ENCODE assay signal across 10 cellular contexts in the genomic region with DNA sequence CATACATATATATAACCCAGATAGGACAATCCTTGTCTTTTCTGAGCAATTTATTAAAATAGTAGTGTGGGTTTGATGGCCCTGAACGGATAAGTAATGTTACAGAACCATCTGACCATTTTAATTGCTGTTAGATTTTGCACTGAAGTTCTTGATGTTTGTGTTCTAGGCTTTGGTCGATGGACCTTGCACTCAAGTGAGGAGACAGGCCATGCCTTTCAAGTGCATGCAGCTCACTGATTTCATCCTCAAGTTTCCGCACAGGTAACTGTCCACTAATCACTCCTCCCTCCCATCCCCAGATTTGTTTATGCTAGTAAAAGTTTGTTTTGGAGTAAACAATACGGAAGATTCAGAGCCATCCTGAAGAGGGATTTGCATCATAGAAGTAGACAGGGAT.
A peak's percentile ranks its signal among the peaks of the same experiment; 100 is the strongest.
DNase-seq lines count a peak whose midpoint lies in the region; ATAC-seq and TF ChIP-seq lines count a peak whose summit lies in the region.
"Had no signal": no experiment of that assay in that cellular context is flagged by ENCODE, and none has a peak within 500 bp of the region (broad histone marks: within the 10 kb centered on the region; RNA-seq: fewer than 3 reads in every experiment).

No MANE protein-coding gene starts in this region.

- peaks cover 20% of the 10 kb centered on the region for H3K4me1 ChIP-seq in ACC112 (ENCODE audit: control insufficient read depth, insufficient read depth, low read length, unreplicated experiment)
- 0 out of 2 replicates have a peak, but pooled peaks cover 5% of the 10 kb centered on the region for H3K4me1 ChIP-seq in HUES6 (ENCODE audit: control insufficient read depth, insufficient read depth, low read length)
- peaks cover 9 to 15% of the 10 kb centered on the region in 2 donors for H3K4me1 ChIP-seq in mucosa of rectum (ENCODE audit: control insufficient read depth in 2 of 2, insufficient read depth in 2 of 2, low read length in 2 of 2)

- peaks cover 30% of the 10 kb centered on the region for H3K79me2 ChIP-seq in ACC112 (ENCODE audit: control insufficient read depth, insufficient read depth, low read length, unreplicated experiment)

- H3K27me3 ChIP-seq in ACC112 (ENCODE audit: insufficient read depth, low read length), result no peaks in the 10 kb centered on the region
- no peaks in the 10 kb centered on the region for H3K27me3 ChIP-seq in HUES6 (ENCODE audit: control insufficient read depth, insufficient read depth, low read length)
- H3K27me3 ChIP-seq in brain microvascular endothelial cell (replicated peaks), result no peaks in the 10 kb centered on the region
- H3K27me3 ChIP-seq in mucosa of rectum (ENCODE audit: control insufficient read depth in 2 of 2, insufficient read depth in 2 of 2, low read length in 2 of 2), result no peaks in the 10 kb centered on the region

- no peak for TF ChIP-seq CTCF in brain microvascular endothelial cell (IDR thresholded peaks at IDR 0.05; ENCODE audit: low read depth, low read length, missing control alignments)

- H3K27ac ChIP-seq in ACC112 (ENCODE audit: low read depth, low read length) (peak overlapping the region; percentile 78; the same call in 1 of the 2 replicates), HUES6 (ENCODE audit: low read depth, low read length) (no peak overlapping the region), brain microvascular endothelial cell (no peak overlapping the region), mucosa of rectum (ENCODE audit: low read depth in 2 of 2, low read length in 2 of 2) (no peak overlapping the region)

- DNase-seq in brain microvascular endothelial cell (no peak), cerebellar nuclear complex (lab: John Stamatoyannopoulos, UW) (no peak)
- no peak for DNase-seq in stimulated activated CD4-positive, alpha-beta T cell treated with anti-CD3 and anti-CD28 coated beads, Interleukin-4, amount 100 ng/mL, for 4 hours
- DNase-seq in activated CD4-positive, alpha-beta T cell treated with anti-CD3 and anti-CD28 coated beads, Interleukin-2, amount 50 U/mL, for 4 hours, result no peak
- DNase-seq: amniotic stem cell, NCI-H748 treated with DMSO at 0.1 percent for 48 hours had no signal

- no peak overlapping the region for H2AFZ ChIP-seq in ACC112 (ENCODE audit: low read length, unreplicated experiment)

- ATAC-seq in GM19324 (IDR thresholded peaks at IDR 0.05; ENCODE audit: low FRiP score, unreplicated experiment), result no peak

- H3K9ac ChIP-seq in HUES6 (ENCODE audit: low read length) (peak overlapping the region; percentile 92), mucosa of rectum (ENCODE audit: low read depth in 1 of 2, low read length in 2 of 2) (peak overlapping the region in 1 of 2 donors; percentile 96)

- in situ Hi-C loops in brain microvascular endothelial cell (cut with HindIII; ENCODE audit: low pct_ligation_motif_present, low sequenced_read_pairs), result no loop called here

- H3K9me3 ChIP-seq in HUES6 (ENCODE audit: control insufficient read depth, insufficient read depth, low read depth, low read length) (no peaks in the 10 kb centered on the region), mucosa of rectum (ENCODE audit: control insufficient read depth in 2 of 2, low read length in 2 of 2) (no peaks in the 10 kb centered on the region)

- peak overlapping the region; percentile 94 for H3K4me3 ChIP-seq in ACC112 (ENCODE audit: low read depth, low read length)
- peak overlapping the region; percentile 83 for H3K4me3 ChIP-seq in HUES6 (ENCODE audit: low read depth, low read length)
- H3K4me3 ChIP-seq in brain microvascular endothelial cell (ENCODE audit: low read depth, low read length), result peak overlapping the region; percentile 98
- peak overlapping the region; percentile 92 to 97 for H3K4me3 ChIP-seq in mucosa of rectum (ENCODE audit: low read length in 2 of 2)

- H3K36me3 ChIP-seq in ACC112 (ENCODE audit: insufficient read depth, low read length) (peaks cover 33% of the 10 kb centered on the region), HUES6 (ENCODE audit: control insufficient read depth, insufficient read depth, low read length) (peaks cover 60% of the 10 kb centered on the region), brain microvascular endothelial cell (replicated peaks) (peaks cover 51% of the 10 kb centered on the region), mucosa of rectum (ENCODE audit: control insufficient read depth in 2 of 2, insufficient read depth in 2 of 2, low read length in 2 of 2) (peaks cover 25 to 26% of the 10 kb centered on the region in 2 donors)
